Comparison of ENCODE assay signal across 34 cellular contexts in genomic region chr3:177959188-177959587, GRCh38.
"Had no signal": no experiment of that assay in that cellular context is flagged by ENCODE, and none has a peak within 500 bp of the region (broad histone marks: within the 10 kb centered on the region; RNA-seq: fewer than 3 reads in every experiment).

No MANE protein-coding gene starts in this region.

- H3K27me3 ChIP-seq: ascending aorta, cardiac muscle cell had no signal

- ATAC-seq: activated CD8-positive, alpha-beta T cell treated with anti-CD3 and anti-CD28 coated beads for 36 hours; activated naive CD8-positive, alpha-beta T cell treated with anti-CD3 and anti-CD28 coated beads, Interleukin-2, amount 50 U/mL, for 24 hours had no signal

- H3K9me3 Mint-ChIP-seq: activated B cell treated with CpG ODN at 0.5 μM for 24 hours; activated CD4-positive, alpha-beta memory T cell treated with anti-CD3 and anti-CD28 coated beads for 36 hours; activated CD8-positive, alpha-beta T cell treated with anti-CD3 and anti-CD28 coated beads for 36 hours; activated naive CD4-positive, alpha-beta T cell treated with anti-CD3 and anti-CD28 coated beads, Interleukin-2, amount 10 ng/mL, durations not matched to agents 7 days and 5 days; activated naive CD4-positive, alpha-beta T cell treated with anti-CD3 and anti-CD28 coated beads, Interleukin-2, amount 50 U/mL, for 24 hours; activated naive CD8-positive, alpha-beta T cell treated with anti-CD3 and anti-CD28 coated beads, Interleukin-2, amount 10 ng/mL, durations not matched to agents 7 days and 5 days; activated naive CD8-positive, alpha-beta T cell treated with anti-CD3 and anti-CD28 coated beads, Interleukin-2, amount 50 U/mL, for 24 hours; activated T-helper 2 cell treated with anti-CD3 and anti-CD28 coated beads, Interferon-gamma antibody, Interleukin-2, Interleukin-4, amounts not matched to agents 10 μg/mL and 5 μg/mL and 100 μg/mL, durations not matched to agents 14 hours and 24 hours and 36 hours; brain; central memory CD8-positive, alpha-beta T cell; T-helper 1 cell treated with Interleukin-12 subunit alpha and Interleukin-12 subunit beta and Interleukin-4 antibody, amounts not matched to agents 30 μg/mL and 1 μg/mL, for 36 hours; T-helper 2 cell treated with Interferon-gamma antibody and Interleukin-4, amounts not matched to agents 5 μg/mL and 100 μg/mL, for 36 hours had no signal

- H3K27ac Mint-ChIP-seq: activated B cell treated with CpG ODN at 0.5 μM for 24 hours; activated CD4-positive, alpha-beta memory T cell treated with anti-CD3 and anti-CD28 coated beads for 36 hours; activated CD4-positive, alpha-beta T cell treated with anti-CD3 and anti-CD28 coated beads, Interleukin-2, amount 10 ng/mL, durations not matched to agents 24 days and 14 days; activated CD8-positive, alpha-beta T cell treated with anti-CD3 and anti-CD28 coated beads for 36 hours; activated naive CD4-positive, alpha-beta T cell treated with anti-CD3 and anti-CD28 coated beads, Interleukin-2, amount 10 ng/mL, durations not matched to agents 7 days and 5 days; activated naive CD4-positive, alpha-beta T cell treated with anti-CD3 and anti-CD28 coated beads, Interleukin-2, amount 50 U/mL, for 24 hours; activated naive CD8-positive, alpha-beta T cell; activated naive CD8-positive, alpha-beta T cell treated with anti-CD3 and anti-CD28 coated beads, Interleukin-2, amount 10 ng/mL, durations not matched to agents 7 days and 5 days; activated naive CD8-positive, alpha-beta T cell treated with anti-CD3 and anti-CD28 coated beads, Interleukin-2, amount 50 U/mL, for 24 hours; activated T-helper 2 cell treated with anti-CD3 and anti-CD28 coated beads, Interferon-gamma antibody, Interleukin-2, Interleukin-4, amounts not matched to agents 10 μg/mL and 5 μg/mL and 100 μg/mL, durations not matched to agents 14 hours and 24 hours and 36 hours; brain; T-helper 1 cell treated with Interleukin-12 subunit alpha and Interleukin-12 subunit beta and Interleukin-4 antibody, amounts not matched to agents 30 μg/mL and 1 μg/mL, for 36 hours; T-helper 2 cell treated with Interferon-gamma antibody and Interleukin-4, amounts not matched to agents 5 μg/mL and 100 μg/mL, for 36 hours had no signal

- H3K36me3 Mint-ChIP-seq: activated CD4-positive, alpha-beta memory T cell treated with anti-CD3 and anti-CD28 coated beads for 36 hours; activated naive CD4-positive, alpha-beta T cell treated with anti-CD3 and anti-CD28 coated beads, Interleukin-2, amount 10 ng/mL, durations not matched to agents 7 days and 5 days; activated naive CD4-positive, alpha-beta T cell treated with anti-CD3 and anti-CD28 coated beads, Interleukin-2, amount 50 U/mL, for 24 hours; activated naive CD8-positive, alpha-beta T cell; activated naive CD8-positive, alpha-beta T cell treated with anti-CD3 and anti-CD28 coated beads, Interleukin-2, amount 10 ng/mL, durations not matched to agents 7 days and 5 days; brain had no signal

- H3K4me3 ChIP-seq: ascending aorta, cardiac muscle cell had no signal

- H3K4me3 Mint-ChIP-seq: activated B cell treated with CpG ODN at 0.5 μM for 24 hours; activated CD4-positive, alpha-beta memory T cell treated with anti-CD3 and anti-CD28 coated beads for 36 hours; activated CD4-positive, alpha-beta T cell treated with anti-CD3 and anti-CD28 coated beads, Interleukin-2, amount 10 ng/mL, durations not matched to agents 24 days and 14 days; activated CD8-positive, alpha-beta T cell treated with anti-CD3 and anti-CD28 coated beads for 36 hours; activated naive CD4-positive, alpha-beta T cell treated with anti-CD3 and anti-CD28 coated beads, Interleukin-2, amount 10 ng/mL, durations not matched to agents 7 days and 5 days; activated naive CD4-positive, alpha-beta T cell treated with anti-CD3 and anti-CD28 coated beads, Interleukin-2, amount 50 U/mL, for 24 hours; activated naive CD8-positive, alpha-beta T cell; activated naive CD8-positive, alpha-beta T cell treated with anti-CD3 and anti-CD28 coated beads, Interleukin-2, amount 10 ng/mL, durations not matched to agents 7 days and 5 days; activated naive CD8-positive, alpha-beta T cell treated with anti-CD3 and anti-CD28 coated beads, Interleukin-2, amount 50 U/mL, for 24 hours; brain; central memory CD8-positive, alpha-beta T cell; T-helper 1 cell treated with Interleukin-12 subunit alpha and Interleukin-12 subunit beta and Interleukin-4 antibody, amounts not matched to agents 30 μg/mL and 1 μg/mL, for 36 hours; T-helper 2 cell treated with Interferon-gamma antibody and Interleukin-4, amounts not matched to agents 5 μg/mL and 100 μg/mL, for 36 hours had no signal

- H3K4me1 Mint-ChIP-seq: activated CD4-positive, alpha-beta T cell treated with anti-CD3 and anti-CD28 coated beads, Interleukin-2, amount 10 ng/mL, durations not matched to agents 24 days and 14 days; activated naive CD4-positive, alpha-beta T cell treated with anti-CD3 and anti-CD28 coated beads, Interleukin-2, amount 10 ng/mL, durations not matched to agents 7 days and 5 days; activated naive CD4-positive, alpha-beta T cell treated with anti-CD3 and anti-CD28 coated beads, Interleukin-2, amount 50 U/mL, for 24 hours; activated naive CD8-positive, alpha-beta T cell treated with anti-CD3 and anti-CD28 coated beads, Interleukin-2, amount 10 ng/mL, durations not matched to agents 7 days and 5 days; central memory CD8-positive, alpha-beta T cell had no signal

- DNase-seq: activated B cell treated with CpG ODN at 0.5 μM for 24 hours; activated CD4-positive, alpha-beta memory T cell treated with anti-CD3 and anti-CD28 coated beads for 36 hours; activated CD4-positive, alpha-beta T cell treated with anti-CD3 and anti-CD28 coated beads for 4 hours; activated CD4-positive, alpha-beta T cell treated with anti-CD3 and anti-CD28 coated beads, Interleukin-2, amount 10 ng/mL, durations not matched to agents 24 days and 14 days; activated CD4-positive, alpha-beta T cell treated with anti-CD3 and anti-CD28 coated beads, Interleukin-2, amount 50 U/mL, for 1 hour; activated CD4-positive, alpha-beta T cell treated with anti-CD3 and anti-CD28 coated beads, Interleukin-2, amount 50 U/mL, for 4 hours; activated CD4-positive, CD25-positive, alpha-beta regulatory T cell treated with anti-CD3 and anti-CD28 coated beads, Interleukin-2, amount 50 U/mL, for 72 hours; activated CD8-positive, alpha-beta memory T cell treated with anti-CD3 and anti-CD28 coated beads, Interleukin-2, amount 50 U/mL, for 4 hours; activated CD8-positive, alpha-beta T cell treated with anti-CD3 and anti-CD28 coated beads for 36 hours; activated effector memory CD4-positive, alpha-beta T cell treated with Interleukin-2 at 50 U/mL for 16 hours; activated gamma-delta T cell; activated naive CD4-positive, alpha-beta T cell treated with anti-CD3 and anti-CD28 coated beads, Interleukin-2, amount 10 ng/mL, durations not matched to agents 7 days and 5 days; activated naive CD4-positive, alpha-beta T cell treated with Interleukin-2 at 50 U/mL for 16 hours; activated naive CD8-positive, alpha-beta T cell treated with anti-CD3 and anti-CD28 coated beads, Interleukin-2, amount 10 ng/mL, durations not matched to agents 7 days and 5 days; activated naive CD8-positive, alpha-beta T cell treated with anti-CD3 and anti-CD28 coated beads, Interleukin-2, amount 50 U/mL, for 24 hours; activated T-cell treated with anti-CD3 and anti-CD28 coated beads for 4 hours; activated T-cell treated with anti-CD3 and anti-CD28 coated beads, Interleukin-2, amount 50 U/mL, for 1 hour; activated T-cell treated with anti-CD3 and anti-CD28 coated beads, Interleukin-2, amount 50 U/mL, for 48 hours; amygdala; anterior cingulate cortex; caudate nucleus; cerebellar nuclear complex; T-helper 2 cell; T-helper 9 cell had no signal

- H3K27me3 Mint-ChIP-seq: activated CD4-positive, alpha-beta memory T cell treated with anti-CD3 and anti-CD28 coated beads for 36 hours; activated CD4-positive, alpha-beta T cell treated with anti-CD3 and anti-CD28 coated beads, Interleukin-2, amount 10 ng/mL, durations not matched to agents 24 days and 14 days; activated CD8-positive, alpha-beta T cell treated with anti-CD3 and anti-CD28 coated beads for 36 hours; activated naive CD4-positive, alpha-beta T cell treated with anti-CD3 and anti-CD28 coated beads, Interleukin-2, amount 10 ng/mL, durations not matched to agents 7 days and 5 days; activated naive CD4-positive, alpha-beta T cell treated with anti-CD3 and anti-CD28 coated beads, Interleukin-2, amount 50 U/mL, for 24 hours; activated naive CD8-positive, alpha-beta T cell; activated naive CD8-positive, alpha-beta T cell treated with anti-CD3 and anti-CD28 coated beads, Interleukin-2, amount 10 ng/mL, durations not matched to agents 7 days and 5 days; activated naive CD8-positive, alpha-beta T cell treated with anti-CD3 and anti-CD28 coated beads, Interleukin-2, amount 50 U/mL, for 24 hours; brain; central memory CD8-positive, alpha-beta T cell had no signal

- H3K4me1 ChIP-seq: ascending aorta had no signal

- H3K9me3 ChIP-seq: ascending aorta had no signal

- H3K27ac ChIP-seq: ascending aorta, cardiac muscle cell, VCaP had no signal

- H3K36me3 ChIP-seq: ascending aorta, cardiac muscle cell had no signal
